22 cellular contexts compared by ENCODE assay signal in the genomic region with DNA sequence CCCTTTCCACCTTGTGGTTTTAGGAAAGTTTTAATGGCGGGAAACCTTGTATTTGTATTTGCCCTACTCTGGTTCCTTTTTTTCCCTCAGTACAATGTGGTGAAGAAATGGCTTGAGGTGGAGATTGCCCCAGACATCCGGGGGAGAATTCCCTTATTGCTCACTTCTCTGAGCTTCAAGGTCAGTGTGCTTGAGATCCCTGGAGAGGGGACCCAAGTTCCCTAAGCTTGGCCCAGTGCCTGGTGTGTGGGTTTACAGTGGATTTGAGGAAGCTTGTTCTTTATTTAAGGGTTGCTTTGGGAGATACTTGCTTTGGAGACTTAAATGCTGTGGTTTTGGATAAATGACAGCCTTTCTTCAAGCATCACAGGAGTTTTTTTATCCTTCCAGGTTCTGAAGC. TPM values are rescaled to one million over a fixed set of nuclear protein-coding genes. Genes with fewer than 3 reads are reported as not detected.
A peak's percentile ranks its signal among the peaks of the same experiment; 100 is the strongest.
DNase-seq lines count a peak whose midpoint lies in the region; ATAC-seq, FAIRE-seq and TF ChIP-seq lines count a peak whose summit lies in the region.
"Had no signal": no experiment of that assay in that cellular context is flagged by ENCODE, and none has a peak within 500 bp of the region (broad histone marks: within the 10 kb centered on the region; RNA-seq: fewer than 3 reads in every experiment).

No MANE protein-coding gene starts in this region.

- H3K4me3 ChIP-seq in NB4 (ENCODE audit: low read depth, low read length) (no peak overlapping the region), heart left ventricle (no peak overlapping the region), pancreas (no peak overlapping the region), breast epithelium (no peak overlapping the region)
- H3K4me3 ChIP-seq: cardiac muscle cell, dorsolateral prefrontal cortex, psoas muscle, tibial nerve had no signal

- H3K27me3 ChIP-seq in heart left ventricle (no peaks in the 10 kb centered on the region), pancreas (no peaks in the 10 kb centered on the region), breast epithelium (no peaks in the 10 kb centered on the region)
- H3K27me3 ChIP-seq: cardiac muscle cell, dorsolateral prefrontal cortex, tibial nerve had no signal

- no peak for FAIRE-seq in pancreas (lab: Jason Lieb, UNC)
- FAIRE-seq: H1 had no signal

- no peak for TF ChIP-seq POLR2A in NB4 (IDR thresholded peaks at IDR 0.05; ENCODE audit: extremely low read depth, insufficient read length)
- no peak for TF ChIP-seq POLR2A in heart left ventricle (IDR thresholded peaks at IDR 0.05)
- no peak for TF ChIP-seq POLR2A in breast epithelium (IDR thresholded peaks at IDR 0.05)

- peak overlapping the region in 1 of 12 donors; percentile 24 for H3K27ac ChIP-seq in heart left ventricle
- no peak overlapping the region for H3K27ac ChIP-seq in pancreas
- no peak overlapping the region for H3K27ac ChIP-seq in breast epithelium
- H3K27ac ChIP-seq: cardiac muscle cell, dorsolateral prefrontal cortex, psoas muscle had no signal

- ATAC-seq in heart left ventricle (peak in 2 of 4 donors; percentile 64 to 68), pancreas (peak in 3 of 4 donors; percentile 38 to 71 (median 46))
- no peak for ATAC-seq in activated CD4-positive, CD25-positive, alpha-beta regulatory T cell treated with anti-CD3 and anti-CD28 coated beads, Interleukin-2, amount 50 U/mL, for 24 hours
- ATAC-seq: natural killer cell treated with Interleukin-12 subunit alpha and Interleukin-12 subunit beta and Interleukin-15 and Interleukin-18, amount 100 ng/mL, for 72 hours; psoas muscle had no signal

- H3K9me3 ChIP-seq in heart left ventricle (no peaks in the 10 kb centered on the region), pancreas (no peaks in the 10 kb centered on the region), breast epithelium (no peaks in the 10 kb centered on the region)
- H3K9me3 ChIP-seq: psoas muscle, tibial nerve had no signal

- DNase-seq in AG09319 (ENCODE audit: extremely low read depth, low read depth) = peak; percentile 11
- DNase-seq in NB4 (ENCODE audit: low read depth) = peak; percentile 36
- DNase-seq in heart left ventricle = peak in 4 of 5 donors; percentile 49 to 66 (median 58)
- DNase-seq in pancreas = no peak
- no peak for DNase-seq in NCI-H1417 (lab: John Stamatoyannopoulos, UW)
- DNase-seq in breast epithelium (ENCODE audit: low spot score in 2 of 2) = no peak
- no peak for DNase-seq in activated CD4-positive, alpha-beta T cell treated with anti-CD3 and anti-CD28 coated beads, Interleukin-2, amount 50 U/mL, for 48 hours
- DNase-seq: activated CD4-positive, alpha-beta memory T cell treated with anti-CD3 and anti-CD28 coated beads for 36 hours; DMS79; immature natural killer cell; mesendoderm; NCI-H2081 treated with DMSO at 0.1 percent for 48 hours; NCI-H510A; T-helper 1 cell had no signal

- H3K4me1 ChIP-seq in heart left ventricle (peaks cover 0 to 16% (median 0%) of the 10 kb centered on the region in 12 donors), pancreas (no peaks in the 10 kb centered on the region), breast epithelium (no peaks in the 10 kb centered on the region)
- H3K4me1 ChIP-seq: psoas muscle had no signal

- TF ChIP-seq CTCF in AG09319 (IDR thresholded peaks at IDR 0.05; ENCODE audit: low read depth, low read length) (no peak), NB4 (IDR thresholded peaks at IDR 0.05; ENCODE audit: low read depth, low read length) (no peak), heart left ventricle (IDR thresholded peaks at IDR 0.05) (no peak), pancreas (IDR thresholded peaks at IDR 0.05) (no peak), breast epithelium (IDR thresholded peaks at IDR 0.05) (no peak)

- WGBS in heart left ventricle, 4 donors = 67 to 83% (median 82%) methylated on average over 2 of the region's 2 CpGs
- WGBS in pancreas, 2 donors = 61 to 65% methylated on average over 2 of the region's 2 CpGs

- intact Hi-C loops in heart left ventricle (cut with DNase I) (loop anchor here in 1 of 10 donors (10.0 kb wide), 1 partner anchor 141 kb away; no protein-coding TSS in a partner anchor), pancreas (cut with DNase I) (loop anchor here in 1 of 3 donors (5.0 kb wide), 1 partner anchor 43 kb away; a partner anchor contains a TSS), breast epithelium (cut with DNase I; ENCODE audit: low total_unique reads) (no loop called here)

- H3K36me3 ChIP-seq in heart left ventricle (peaks cover 0 to 98% (median 93%) of the 10 kb centered on the region in 9 donors), pancreas (peaks cover 3 to 38% (median 11%) of the 10 kb centered on the region in 3 donors), breast epithelium (no peaks in the 10 kb centered on the region)

RNA-seq across cellular contexts. Expression of a gene that starts 18.3 kb away (rescaled TPM):
- total RNA-seq in heart left ventricle (10 to 100 TPM in 7 of 9 donors, 1 to 10 TPM in 2; 8.2 to 36.8 (median 11.2) TPM), pancreas (10 to 100 TPM in 1 of 6 donors, 1 to 10 TPM in 5; 1.1 to 14.0 (median 4.1) TPM), breast epithelium (10 to 100 TPM; 38.9 to 98.3 (median 58.3) TPM)
- polyA plus RNA-seq in heart left ventricle (10 to 100 TPM in 1 of 2 donors, 1 to 10 TPM in 1; 9.2 to 20.1 TPM), pancreas (1 to 10 TPM; 7.0 to 7.7 TPM)

RNA-seq across cellular contexts. Expression of a gene that starts 24.8 kb away (rescaled TPM):
- not detected for total RNA-seq in heart left ventricle
- not detected for polyA plus RNA-seq in heart left ventricle
- total RNA-seq in pancreas = under 1 TPM in 1 of 6 donors, not detected in 5; 0.16 TPM
- polyA plus RNA-seq in pancreas = not detected
- total RNA-seq in breast epithelium = not detected
- total RNA-seq: activated CD4-positive, alpha-beta memory T cell treated with anti-CD3 and anti-CD28 coated beads for 36 hours; cardiac muscle cell; epithelial cell of proximal tubule; natural killer cell treated with Interleukin-12 subunit alpha and Interleukin-12 subunit beta and Interleukin-15 and Interleukin-18, amount 100 ng/mL, for 72 hours; psoas muscle; tibial nerve had no signal
- polyA plus RNA-seq: cardiac muscle cell, psoas muscle had no signal

RNA-seq across cellular contexts. Expression of a gene that starts 37.4 kb away (rescaled TPM):
- 10 to 100 TPM in 6 of 9 donors, 1 to 10 TPM in 3; 8.8 to 15.8 (median 12.1) TPM for total RNA-seq in heart left ventricle
- polyA plus RNA-seq in heart left ventricle = 10 to 100 TPM in 1 of 2 donors, 1 to 10 TPM in 1; 8.0 to 17.2 TPM
- 10 to 100 TPM; 11.3 to 17.3 (median 15.9) TPM for total RNA-seq in pancreas
- polyA plus RNA-seq in pancreas = 10 to 100 TPM; 18.2 to 27.4 TPM
- total RNA-seq in breast epithelium = 10 to 100 TPM; 16.2 to 29.1 (median 24.9) TPM

RNA-seq across cellular contexts. Expression of a gene that starts 37.6 kb away (rescaled TPM):
- total RNA-seq in heart left ventricle (1,000 to 10,000 TPM in 6 of 9 donors, 100 to 1,000 TPM in 3; 747 to 1,376 (median 1,173) TPM), pancreas (100 to 1,000 TPM; 113 to 150 (median 132) TPM), breast epithelium (100 to 1,000 TPM; 173 to 204 (median 189) TPM)
- polyA plus RNA-seq in heart left ventricle (1,000 to 10,000 TPM; 1,301 to 5,274 TPM), pancreas (100 to 1,000 TPM; 376 to 488 TPM)

RNA-seq across cellular contexts. Expression of a gene that starts 45.2 kb away (rescaled TPM):
- not detected for total RNA-seq in heart left ventricle
- not detected for polyA plus RNA-seq in heart left ventricle
- total RNA-seq in pancreas = under 1 TPM; 0.08 to 0.58 (median 0.17) TPM
- polyA plus RNA-seq in pancreas = 1 to 10 TPM in 1 of 2 donors, under 1 TPM in 1; 0.11 to 1.5 TPM
- total RNA-seq in breast epithelium = not detected
- total RNA-seq: activated CD4-positive, alpha-beta memory T cell treated with anti-CD3 and anti-CD28 coated beads for 36 hours; cardiac muscle cell; epithelial cell of proximal tubule; natural killer cell treated with Interleukin-12 subunit alpha and Interleukin-12 subunit beta and Interleukin-15 and Interleukin-18, amount 100 ng/mL, for 72 hours; psoas muscle; tibial nerve had no signal
- polyA plus RNA-seq: cardiac muscle cell, immature natural killer cell, psoas muscle had no signal

Comparison
In these comparisons a context has a peak if more than half of its experiments do, and no peak if none do; other contexts are left out.
1. DNase-seq: peak in AG09319 (single experiment), NB4 (single experiment) and heart left ventricle (4 of 5); none in pancreas (0 of 6), NCI-H1417 (0 of 3), breast epithelium (0 of 2) and activated CD4-positive, alpha-beta T cell treated with anti-CD3 and anti-CD28 coated beads, Interleukin-2, amount 50 U/mL, for 48 hours (0 of 2).
2. ATAC-seq: peak in pancreas (3 of 4); none in activated CD4-positive, CD25-positive, alpha-beta regulatory T cell treated with anti-CD3 and anti-CD28 coated beads, Interleukin-2, amount 50 U/mL, for 24 hours (0 of 2).